8 cellular contexts compared by ENCODE assay signal in genomic region chr7:66877577-66878300, GRCh38. TPM values are rescaled to one million over a fixed set of nuclear protein-coding genes. Genes with fewer than 3 reads are reported as not detected.
DNase-seq lines count a peak whose midpoint lies in the region; ATAC-seq, FAIRE-seq and TF ChIP-seq lines count a peak whose summit lies in the region.

No MANE protein-coding gene starts in this region.

- H3K4me3 ChIP-seq in heart right ventricle (no peak overlapping the region), endodermal cell (ENCODE audit: low read length) (no peak overlapping the region), ascending aorta (no peak overlapping the region), tibial nerve (no peak overlapping the region)

- H3K9me3 Mint-ChIP-seq in activated T-helper 17 cell treated with anti-CD3 and anti-CD28 coated beads, Interleukin-2, amount 50 U/mL, for 72 hours = no peaks in the 10 kb centered on the region
- no peaks in the 10 kb centered on the region for H3K9me3 Mint-ChIP-seq in endodermal cell

- no peak for TF ChIP-seq POLR2A in GM12891 (IDR thresholded peaks at IDR 0.05; ENCODE audit: low read depth, low read length)
- no peak for TF ChIP-seq POLR2A in tibial nerve (IDR thresholded peaks at IDR 0.05)

- 95 to 97% methylated on average over 1 of the region's 1 CpG for WGBS in heart right ventricle, 2 donors
- WGBS in endodermal cell (ENCODE audit: insufficient coverage in 1 of 2, insufficient read length in 1 of 2), 2 experiments = 91% methylated on average over 1 of the region's 1 CpG; no CpG with 5 or more reads in 1 of the 2 experiments
- WGBS in tibial nerve, 2 donors = 95 to 96% methylated on average over 1 of the region's 1 CpG

- H3K27me3 ChIP-seq in heart right ventricle (no peaks in the 10 kb centered on the region), endodermal cell (ENCODE audit: control insufficient read depth, insufficient read depth, low read length, poor library complexity, severe bottlenecking) (no peaks in the 10 kb centered on the region), ascending aorta (no peaks in the 10 kb centered on the region), tibial nerve (no peaks in the 10 kb centered on the region)

- no peak overlapping the region for H3K9ac ChIP-seq in endodermal cell (ENCODE audit: extremely low read depth, low read length, poor library complexity, severe bottlenecking)

- peaks cover 0 to 3% (median 0%) of the 10 kb centered on the region in 9 donors for H3K4me1 ChIP-seq in heart right ventricle
- no peaks in the 10 kb centered on the region for H3K4me1 ChIP-seq in endodermal cell (ENCODE audit: control insufficient read depth, insufficient read depth, low read length)
- no peaks in the 10 kb centered on the region for H3K4me1 ChIP-seq in ascending aorta
- no peaks in the 10 kb centered on the region for H3K4me1 ChIP-seq in tibial nerve

- H3K27ac ChIP-seq in heart right ventricle (no peak overlapping the region), endodermal cell (ENCODE audit: low read depth, low read length) (no peak overlapping the region), ascending aorta (no peak overlapping the region), tibial nerve (no peak overlapping the region)

- intact Hi-C loops in heart right ventricle (cut with DNase I) = no loop called here
- intact Hi-C loops in ascending aorta (cut with DNase I) = no loop called here

- H3K27ac Mint-ChIP-seq in activated T-helper 17 cell treated with anti-CD3 and anti-CD28 coated beads, Interleukin-2, amount 50 U/mL, for 72 hours = peak overlapping the region; percentile 75
- no peak overlapping the region for H3K27ac Mint-ChIP-seq in endodermal cell

- no peaks in the 10 kb centered on the region for H3K27me3 Mint-ChIP-seq in activated T-helper 17 cell treated with anti-CD3 and anti-CD28 coated beads, Interleukin-2, amount 50 U/mL, for 72 hours
- no peaks in the 10 kb centered on the region for H3K27me3 Mint-ChIP-seq in endodermal cell (ENCODE audit: insufficient read depth)

- peak overlapping the region; percentile 18 for H3K4me3 Mint-ChIP-seq in activated T-helper 17 cell treated with anti-CD3 and anti-CD28 coated beads, Interleukin-2, amount 50 U/mL, for 72 hours
- no peak overlapping the region for H3K4me3 Mint-ChIP-seq in endodermal cell

- peak; percentile 43 for DNase-seq in GM12891 (ENCODE audit: insufficient read length, low spot score)
- no peak for DNase-seq in heart right ventricle
- no peak for DNase-seq in endodermal cell
- no peak for DNase-seq in ascending aorta (ENCODE audit: low spot score in 2 of 2)
- no peak for DNase-seq in tibial nerve (ENCODE audit: low spot score in 2 of 2)

- no peaks in the 10 kb centered on the region for H3K9me3 ChIP-seq in heart right ventricle
- H3K9me3 ChIP-seq in endodermal cell (ENCODE audit: control insufficient read depth, low read length) = no peaks in the 10 kb centered on the region
- no peaks in the 10 kb centered on the region for H3K9me3 ChIP-seq in ascending aorta
- H3K9me3 ChIP-seq in tibial nerve = no peaks in the 10 kb centered on the region

- peaks cover 13% of the 10 kb centered on the region for H3K4me1 Mint-ChIP-seq in activated T-helper 17 cell treated with anti-CD3 and anti-CD28 coated beads, Interleukin-2, amount 50 U/mL, for 72 hours
- no peaks in the 10 kb centered on the region for H3K4me1 Mint-ChIP-seq in endodermal cell

- peak; percentile 63 for FAIRE-seq in GM12891 (lab: Jason Lieb, UNC)

- no peak for TF ChIP-seq EP300 in tibial nerve (IDR thresholded peaks at IDR 0.05)

- TF ChIP-seq CTCF in heart right ventricle (IDR thresholded peaks at IDR 0.05) (no peak), endodermal cell (conservative IDR thresholded peaks at IDR 0.05) (no peak), ascending aorta (IDR thresholded peaks at IDR 0.05) (no peak), tibial nerve (IDR thresholded peaks at IDR 0.05) (no peak)

- H3K36me3 ChIP-seq in heart right ventricle (peaks cover 0 to 18% (median 0%) of the 10 kb centered on the region in 9 donors), endodermal cell (ENCODE audit: control insufficient read depth, insufficient read depth, low read length) (no peaks in the 10 kb centered on the region), ascending aorta (no peaks in the 10 kb centered on the region), tibial nerve (peaks cover 0 to 40% (median 0%) of the 10 kb centered on the region in 3 donors)

- peaks cover 8% of the 10 kb centered on the region for H3K36me3 Mint-ChIP-seq in activated T-helper 17 cell treated with anti-CD3 and anti-CD28 coated beads, Interleukin-2, amount 50 U/mL, for 72 hours (ENCODE audit: low read depth)
- peaks cover 13% of the 10 kb centered on the region for H3K36me3 Mint-ChIP-seq in endodermal cell (ENCODE audit: low read depth)

- ATAC-seq in GM21360 (IDR thresholded peaks at IDR 0.05; ENCODE audit: unreplicated experiment) = peak; percentile 89
- ATAC-seq in HG03378 (IDR thresholded peaks at IDR 0.05; ENCODE audit: unreplicated experiment) = peak; percentile 93
- peak; percentile 65 for ATAC-seq in activated T-helper 17 cell treated with anti-CD3 and anti-CD28 coated beads, Interleukin-2, amount 50 U/mL, for 72 hours (replicated peaks)
- ATAC-seq in heart right ventricle = no peak

TF ChIP-seq in GM12891, 5 proteins besides CTCF, POLR2A, EP300 and RAD21:
- TF ChIP-seq TAF1 (IDR thresholded peaks at IDR 0.05; ENCODE audit: low read depth, low read length) = no peak
- peak; percentile 97 for TF ChIP-seq SPI1 (IDR thresholded peaks at IDR 0.05; ENCODE audit: low read depth, low read length)

RNA-seq across cellular contexts. Expression of gene TMEM248, which starts 43.3 kb away (rescaled TPM):
- 27.2 TPM for polyA plus RNA-seq in GM12891 (2012; ENCODE audit: low read depth, missing spikeins)
- 10 to 100 TPM; 67.4 to 85.7 TPM for total RNA-seq in activated T-helper 17 cell treated with anti-CD3 and anti-CD28 coated beads, Interleukin-2, amount 50 U/mL, for 72 hours
- total RNA-seq in heart right ventricle = 10 to 100 TPM; 37.3 to 53.4 (median 46.0) TPM
- polyA plus RNA-seq in heart right ventricle = 10 to 100 TPM; 10.2 to 28.5 TPM
- total RNA-seq in endodermal cell = 10 to 100 TPM; 77.9 to 79.8 TPM
- 46.3 TPM for polyA plus RNA-seq in endodermal cell (2013, experiment 1 of 2)
- 47.2 TPM for polyA plus RNA-seq in endodermal cell (2013, experiment 2 of 2)
- total RNA-seq in ascending aorta = 278 TPM
- total RNA-seq in tibial nerve = 100 to 1,000 TPM in 1 of 4 donors, 10 to 100 TPM in 3; 86.4 to 110 (median 94.9) TPM

Comparison
In these comparisons a context has a peak if more than half of its experiments do, and no peak if none do; other contexts are left out.
1. ATAC-seq: peak in GM21360 (single experiment), HG03378 (single experiment) and activated T-helper 17 cell treated with anti-CD3 and anti-CD28 coated beads, Interleukin-2, amount 50 U/mL, for 72 hours (single experiment); none in heart right ventricle (0 of 8).